8 cellular contexts compared by ENCODE assay signal in the genomic region with DNA sequence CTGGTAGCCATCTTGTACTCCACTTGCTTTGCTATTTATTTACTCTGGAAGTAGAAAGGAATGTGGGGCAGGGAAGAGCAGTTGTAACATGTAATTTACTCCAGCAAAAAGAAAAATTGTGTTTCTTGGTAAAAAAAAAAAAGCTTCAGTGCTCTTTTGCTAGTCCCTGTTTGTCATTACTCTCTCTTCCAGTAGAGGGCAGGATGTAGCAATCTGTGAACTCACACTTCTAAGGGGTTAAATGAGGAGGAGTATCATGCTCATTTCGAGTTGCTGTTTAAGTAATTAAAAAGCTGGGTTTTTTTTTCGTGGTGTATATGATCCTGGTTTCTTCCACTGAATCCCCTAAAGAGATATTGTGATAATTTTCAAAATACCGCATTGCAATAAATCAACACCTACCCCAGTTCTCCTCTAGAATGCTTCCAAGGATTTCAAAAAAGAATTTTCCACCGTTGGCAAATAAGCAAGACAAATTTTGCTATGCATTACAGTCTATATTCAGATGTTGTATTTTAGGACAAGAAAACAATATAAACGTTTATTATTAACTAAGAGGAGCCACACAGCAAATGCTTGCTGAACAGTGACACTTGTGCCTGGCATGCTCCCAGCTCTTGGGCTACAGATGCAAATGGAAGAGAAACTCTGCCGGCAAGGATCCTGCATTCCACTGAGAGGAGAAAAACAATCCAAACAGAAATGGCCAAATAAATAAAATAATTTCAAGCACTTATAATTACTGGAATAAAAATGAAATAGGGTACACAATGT.
A peak's percentile ranks its signal among the peaks of the same experiment; 100 is the strongest.
DNase-seq lines count a peak whose midpoint lies in the region; ATAC-seq, FAIRE-seq and TF ChIP-seq lines count a peak whose summit lies in the region.

No MANE protein-coding gene starts in this region.

- H3K9me2 ChIP-seq in PC-9 (ENCODE audit: insufficient read depth) = no peaks in the 10 kb centered on the region

- H3K9me3 ChIP-seq in PC-9 (ENCODE audit: insufficient read depth, low read depth) (no peaks in the 10 kb centered on the region), esophagus muscularis mucosa (no peaks in the 10 kb centered on the region), pancreas (no peaks in the 10 kb centered on the region)

- H2AFZ ChIP-seq in PC-9 = no peak overlapping the region

- no peaks in the 10 kb centered on the region for H3K79me2 ChIP-seq in PC-9 (ENCODE audit: low read depth)

- intact Hi-C loops in PC-9 (cut with micrococcal nuclease; ENCODE audit: unreplicated experiment) (loop anchor here (2.0 to 5.0 kb wide), 2 partner anchors 483 to 948 kb away; no protein-coding TSS in a partner anchor), esophagus muscularis mucosa (cut with DNase I) (no loop called here), pancreas (cut with DNase I) (no loop called here)

- FAIRE-seq in GM19239 (lab: Jason Lieb, UNC) (peak; percentile 82), pancreas (lab: Jason Lieb, UNC) (peak; percentile 26)

- TF ChIP-seq CTCF in PC-9 (conservative IDR thresholded peaks at IDR 0.05) = peak; percentile 65
- peak; percentile 33 to 60 (median 40) for TF ChIP-seq CTCF in esophagus muscularis mucosa (IDR thresholded peaks at IDR 0.05)
- peak; percentile 25 to 56 (median 50) for TF ChIP-seq CTCF in pancreas (IDR thresholded peaks at IDR 0.05)

- H3K27me3 ChIP-seq in PC-9 (ENCODE audit: insufficient read depth, low read depth) = no peaks in the 10 kb centered on the region
- no peaks in the 10 kb centered on the region for H3K27me3 ChIP-seq in esophagus muscularis mucosa
- no peaks in the 10 kb centered on the region for H3K27me3 ChIP-seq in pancreas

- H4K20me1 ChIP-seq in PC-9 (ENCODE audit: insufficient read depth) = no peaks in the 10 kb centered on the region

- no peak for TF ChIP-seq POLR2A in esophagus muscularis mucosa (IDR thresholded peaks at IDR 0.05; ENCODE audit: low read depth)

- CTCF ChIA-PET in PC-9 (lab: Charles Lee) = interaction anchor here (0.7 kb wide), 1 partner anchor 9 kb away, joined by 3 read pairs; no protein-coding TSS in a partner anchor

- H3K36me3 ChIP-seq in PC-9 (ENCODE audit: low read depth) (no peaks in the 10 kb centered on the region), esophagus muscularis mucosa (no peaks in the 10 kb centered on the region), pancreas (no peaks in the 10 kb centered on the region)

- no peaks in the 10 kb centered on the region for H3K4me1 ChIP-seq in PC-9 (replicated peaks; ENCODE audit: insufficient read depth)
- H3K4me1 ChIP-seq in esophagus muscularis mucosa = peaks cover 0 to 7% (median 2%) of the 10 kb centered on the region in 4 donors
- peaks cover 4 to 10% (median 9%) of the 10 kb centered on the region in 3 donors for H3K4me1 ChIP-seq in pancreas

- DNase-seq in AML-193 (lab: John Stamatoyannopoulos, UW) (peak; percentile 19 to 43), GM19239 (ENCODE audit: insufficient read length, low spot score) (peak; percentile 13), PC-9 (no peak), esophagus muscularis mucosa (ENCODE audit: extremely low spot score) (no peak), pancreas (peak in 1 of 6 donors; percentile 51)
- no peak for DNase-seq in activated effector memory CD4-positive, alpha-beta T cell treated with Interleukin-2 at 50 U/mL for 16 hours

- TF ChIP-seq EP300 in Ishikawa (IDR thresholded peaks at IDR 0.05; ENCODE audit: borderline replicate concordance) (no peak), esophagus muscularis mucosa (IDR thresholded peaks at IDR 0.05) (no peak)

- no peak overlapping the region for H3K4me2 ChIP-seq in PC-9

- ATAC-seq in pancreas = peak; percentile 80 to 96 (median 90)
- ATAC-seq in HG03175 (IDR thresholded peaks at IDR 0.05; ENCODE audit: unreplicated experiment) = no peak

- TF ChIP-seq RAD21 in Ishikawa (IDR thresholded peaks at IDR 0.05; ENCODE audit: low read depth) = peak; percentile 81

- H3F3A ChIP-seq in PC-9 (ENCODE audit: insufficient read depth, low read depth) = no peaks in the 10 kb centered on the region

- 10% methylated on average over 6 of the region's 6 CpGs for WGBS in esophagus muscularis mucosa
- 4 to 8% methylated on average over 6 of the region's 6 CpGs for WGBS in pancreas, 2 donors

- no peak overlapping the region for H3K4me3 ChIP-seq in PC-9
- H3K4me3 ChIP-seq in esophagus muscularis mucosa = no peak overlapping the region
- H3K4me3 ChIP-seq in pancreas = peak overlapping the region in 1 of 4 donors; percentile 5

- POLR2A ChIA-PET in PC-9 (lab: Charles Lee; ENCODE audit: unreplicated experiment) = no interaction called here

- H3K27ac ChIP-seq in PC-9 (no peak overlapping the region), esophagus muscularis mucosa (replicated peaks in 1 of 4) (no peak overlapping the region), pancreas (no peak overlapping the region)

- no TSS peak for BruUV-seq in PC-9 (replicated peaks; lab: Mats Ljungman, UMichigan)

TF ChIP-seq in Ishikawa, 13 proteins besides CTCF, POLR2A, EP300 and RAD21:
- TF ChIP-seq, protein P1, sequence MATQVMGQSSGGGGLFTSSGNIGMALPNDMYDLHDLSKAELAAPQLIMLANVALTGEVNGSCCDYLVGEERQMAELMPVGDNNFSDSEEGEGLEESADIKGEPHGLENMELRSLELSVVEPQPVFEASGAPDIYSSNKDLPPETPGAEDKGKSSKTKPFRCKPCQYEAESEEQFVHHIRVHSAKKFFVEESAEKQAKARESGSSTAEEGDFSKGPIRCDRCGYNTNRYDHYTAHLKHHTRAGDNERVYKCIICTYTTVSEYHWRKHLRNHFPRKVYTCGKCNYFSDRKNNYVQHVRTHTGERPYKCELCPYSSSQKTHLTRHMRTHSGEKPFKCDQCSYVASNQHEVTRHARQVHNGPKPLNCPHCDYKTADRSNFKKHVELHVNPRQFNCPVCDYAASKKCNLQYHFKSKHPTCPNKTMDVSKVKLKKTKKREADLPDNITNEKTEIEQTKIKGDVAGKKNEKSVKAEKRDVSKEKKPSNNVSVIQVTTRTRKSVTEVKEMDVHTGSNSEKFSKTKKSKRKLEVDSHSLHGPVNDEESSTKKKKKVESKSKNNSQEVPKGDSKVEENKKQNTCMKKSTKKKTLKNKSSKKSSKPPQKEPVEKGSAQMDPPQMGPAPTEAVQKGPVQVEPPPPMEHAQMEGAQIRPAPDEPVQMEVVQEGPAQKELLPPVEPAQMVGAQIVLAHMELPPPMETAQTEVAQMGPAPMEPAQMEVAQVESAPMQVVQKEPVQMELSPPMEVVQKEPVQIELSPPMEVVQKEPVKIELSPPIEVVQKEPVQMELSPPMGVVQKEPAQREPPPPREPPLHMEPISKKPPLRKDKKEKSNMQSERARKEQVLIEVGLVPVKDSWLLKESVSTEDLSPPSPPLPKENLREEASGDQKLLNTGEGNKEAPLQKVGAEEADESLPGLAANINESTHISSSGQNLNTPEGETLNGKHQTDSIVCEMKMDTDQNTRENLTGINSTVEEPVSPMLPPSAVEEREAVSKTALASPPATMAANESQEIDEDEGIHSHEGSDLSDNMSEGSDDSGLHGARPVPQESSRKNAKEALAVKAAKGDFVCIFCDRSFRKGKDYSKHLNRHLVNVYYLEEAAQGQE (IDR thresholded peaks at IDR 0.05; ENCODE audit: low read depth) = no peak
- TF ChIP-seq CEBPB (IDR thresholded peaks at IDR 0.05) (no peak), TAF1 (IDR thresholded peaks at IDR 0.05; ENCODE audit: low read depth) (no peak), CREB1 (IDR thresholded peaks at IDR 0.05; ENCODE audit: low read depth) (no peak), TEAD4 (IDR thresholded peaks at IDR 0.05) (no peak), NFIC (IDR thresholded peaks at IDR 0.05) (no peak), ZBTB7A (IDR thresholded peaks at IDR 0.05; ENCODE audit: low read depth) (no peak), YY1 (IDR thresholded peaks at IDR 0.05; ENCODE audit: low read depth) (no peak), FOXM1 (IDR thresholded peaks at IDR 0.05; ENCODE audit: borderline replicate concordance, low read depth) (no peak)
- TF ChIP-seq, protein P2, sequence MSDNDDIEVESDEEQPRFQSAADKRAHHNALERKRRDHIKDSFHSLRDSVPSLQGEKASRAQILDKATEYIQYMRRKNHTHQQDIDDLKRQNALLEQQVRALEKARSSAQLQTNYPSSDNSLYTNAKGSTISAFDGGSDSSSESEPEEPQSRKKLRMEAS (IDR thresholded peaks at IDR 0.05) = no peak
- TF ChIP-seq, protein P3, sequence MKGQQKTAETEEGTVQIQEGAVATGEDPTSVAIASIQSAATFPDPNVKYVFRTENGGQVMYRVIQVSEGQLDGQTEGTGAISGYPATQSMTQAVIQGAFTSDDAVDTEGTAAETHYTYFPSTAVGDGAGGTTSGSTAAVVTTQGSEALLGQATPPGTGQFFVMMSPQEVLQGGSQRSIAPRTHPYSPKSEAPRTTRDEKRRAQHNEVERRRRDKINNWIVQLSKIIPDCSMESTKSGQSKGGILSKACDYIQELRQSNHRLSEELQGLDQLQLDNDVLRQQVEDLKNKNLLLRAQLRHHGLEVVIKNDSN (IDR thresholded peaks at IDR 0.05) = no peak

Comparison
In these comparisons a context has a peak if more than half of its experiments do, and no peak if none do; other contexts are left out.
1. DNase-seq: peak in AML-193 (2 of 2) and GM19239 (single experiment); none in PC-9 (0 of 2), esophagus muscularis mucosa (single experiment) and activated effector memory CD4-positive, alpha-beta T cell treated with Interleukin-2 at 50 U/mL for 16 hours (single experiment).
2. Peak in every context shown above with its lines, with median percentiles within 50 percentile points of each other: CTCF ChIP-seq.